In the genomic region with DNA sequence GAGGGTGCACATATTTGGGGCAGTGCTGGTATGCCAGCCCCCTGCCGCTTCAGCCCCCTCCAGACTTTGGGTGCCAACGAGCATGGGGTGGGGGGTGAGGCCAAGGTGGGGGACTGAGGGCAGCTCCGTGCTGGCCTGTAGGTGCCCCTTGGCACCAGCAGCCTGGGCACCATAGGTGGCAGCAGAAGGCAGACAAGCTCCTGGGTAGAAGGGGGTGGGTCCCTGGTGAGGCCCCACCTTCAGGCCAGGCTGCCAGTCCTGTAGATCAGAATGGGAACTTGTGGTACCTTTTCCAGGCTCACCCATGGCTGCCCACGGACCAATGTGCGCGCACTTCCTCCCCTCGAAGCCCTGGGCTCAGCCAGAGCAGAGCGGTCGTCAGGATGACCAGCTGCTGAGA, we compare ENCODE assay signal across 1 cellular context.
TF ChIP-seq lines count a peak whose summit lies in the region.

No MANE protein-coding gene starts in this region.

TF ChIP-seq in H1, 55 proteins besides CTCF, POLR2A, EP300 and RAD21 (continued from another document):
- TF ChIP-seq SRF (IDR thresholded peaks at IDR 0.05; ENCODE audit: low read depth, low read length) (no peak), RXRA (IDR thresholded peaks at IDR 0.05; ENCODE audit: insufficient read depth, low read depth, low read length) (no peak), TEAD4 (IDR thresholded peaks at IDR 0.05; ENCODE audit: low read depth, low read length) (no peak), SP2 (IDR thresholded peaks at IDR 0.05; ENCODE audit: low read length) (no peak), BCL11A (IDR thresholded peaks at IDR 0.05; ENCODE audit: low read depth in 2 of 2, low read length in 2 of 2) (no peak), CHD1 (IDR thresholded peaks at IDR 0.05; ENCODE audit: low read depth, low read length) (no peak), TBP (IDR thresholded peaks at IDR 0.05; ENCODE audit: low read depth, low read length) (no peak)
- TF ChIP-seq, protein P1, sequence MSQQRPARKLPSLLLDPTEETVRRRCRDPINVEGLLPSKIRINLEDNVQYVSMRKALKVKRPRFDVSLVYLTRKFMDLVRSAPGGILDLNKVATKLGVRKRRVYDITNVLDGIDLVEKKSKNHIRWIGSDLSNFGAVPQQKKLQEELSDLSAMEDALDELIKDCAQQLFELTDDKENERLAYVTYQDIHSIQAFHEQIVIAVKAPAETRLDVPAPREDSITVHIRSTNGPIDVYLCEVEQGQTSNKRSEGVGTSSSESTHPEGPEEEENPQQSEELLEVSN (IDR thresholded peaks at IDR 0.05) = no peak
- TF ChIP-seq, protein P2, sequence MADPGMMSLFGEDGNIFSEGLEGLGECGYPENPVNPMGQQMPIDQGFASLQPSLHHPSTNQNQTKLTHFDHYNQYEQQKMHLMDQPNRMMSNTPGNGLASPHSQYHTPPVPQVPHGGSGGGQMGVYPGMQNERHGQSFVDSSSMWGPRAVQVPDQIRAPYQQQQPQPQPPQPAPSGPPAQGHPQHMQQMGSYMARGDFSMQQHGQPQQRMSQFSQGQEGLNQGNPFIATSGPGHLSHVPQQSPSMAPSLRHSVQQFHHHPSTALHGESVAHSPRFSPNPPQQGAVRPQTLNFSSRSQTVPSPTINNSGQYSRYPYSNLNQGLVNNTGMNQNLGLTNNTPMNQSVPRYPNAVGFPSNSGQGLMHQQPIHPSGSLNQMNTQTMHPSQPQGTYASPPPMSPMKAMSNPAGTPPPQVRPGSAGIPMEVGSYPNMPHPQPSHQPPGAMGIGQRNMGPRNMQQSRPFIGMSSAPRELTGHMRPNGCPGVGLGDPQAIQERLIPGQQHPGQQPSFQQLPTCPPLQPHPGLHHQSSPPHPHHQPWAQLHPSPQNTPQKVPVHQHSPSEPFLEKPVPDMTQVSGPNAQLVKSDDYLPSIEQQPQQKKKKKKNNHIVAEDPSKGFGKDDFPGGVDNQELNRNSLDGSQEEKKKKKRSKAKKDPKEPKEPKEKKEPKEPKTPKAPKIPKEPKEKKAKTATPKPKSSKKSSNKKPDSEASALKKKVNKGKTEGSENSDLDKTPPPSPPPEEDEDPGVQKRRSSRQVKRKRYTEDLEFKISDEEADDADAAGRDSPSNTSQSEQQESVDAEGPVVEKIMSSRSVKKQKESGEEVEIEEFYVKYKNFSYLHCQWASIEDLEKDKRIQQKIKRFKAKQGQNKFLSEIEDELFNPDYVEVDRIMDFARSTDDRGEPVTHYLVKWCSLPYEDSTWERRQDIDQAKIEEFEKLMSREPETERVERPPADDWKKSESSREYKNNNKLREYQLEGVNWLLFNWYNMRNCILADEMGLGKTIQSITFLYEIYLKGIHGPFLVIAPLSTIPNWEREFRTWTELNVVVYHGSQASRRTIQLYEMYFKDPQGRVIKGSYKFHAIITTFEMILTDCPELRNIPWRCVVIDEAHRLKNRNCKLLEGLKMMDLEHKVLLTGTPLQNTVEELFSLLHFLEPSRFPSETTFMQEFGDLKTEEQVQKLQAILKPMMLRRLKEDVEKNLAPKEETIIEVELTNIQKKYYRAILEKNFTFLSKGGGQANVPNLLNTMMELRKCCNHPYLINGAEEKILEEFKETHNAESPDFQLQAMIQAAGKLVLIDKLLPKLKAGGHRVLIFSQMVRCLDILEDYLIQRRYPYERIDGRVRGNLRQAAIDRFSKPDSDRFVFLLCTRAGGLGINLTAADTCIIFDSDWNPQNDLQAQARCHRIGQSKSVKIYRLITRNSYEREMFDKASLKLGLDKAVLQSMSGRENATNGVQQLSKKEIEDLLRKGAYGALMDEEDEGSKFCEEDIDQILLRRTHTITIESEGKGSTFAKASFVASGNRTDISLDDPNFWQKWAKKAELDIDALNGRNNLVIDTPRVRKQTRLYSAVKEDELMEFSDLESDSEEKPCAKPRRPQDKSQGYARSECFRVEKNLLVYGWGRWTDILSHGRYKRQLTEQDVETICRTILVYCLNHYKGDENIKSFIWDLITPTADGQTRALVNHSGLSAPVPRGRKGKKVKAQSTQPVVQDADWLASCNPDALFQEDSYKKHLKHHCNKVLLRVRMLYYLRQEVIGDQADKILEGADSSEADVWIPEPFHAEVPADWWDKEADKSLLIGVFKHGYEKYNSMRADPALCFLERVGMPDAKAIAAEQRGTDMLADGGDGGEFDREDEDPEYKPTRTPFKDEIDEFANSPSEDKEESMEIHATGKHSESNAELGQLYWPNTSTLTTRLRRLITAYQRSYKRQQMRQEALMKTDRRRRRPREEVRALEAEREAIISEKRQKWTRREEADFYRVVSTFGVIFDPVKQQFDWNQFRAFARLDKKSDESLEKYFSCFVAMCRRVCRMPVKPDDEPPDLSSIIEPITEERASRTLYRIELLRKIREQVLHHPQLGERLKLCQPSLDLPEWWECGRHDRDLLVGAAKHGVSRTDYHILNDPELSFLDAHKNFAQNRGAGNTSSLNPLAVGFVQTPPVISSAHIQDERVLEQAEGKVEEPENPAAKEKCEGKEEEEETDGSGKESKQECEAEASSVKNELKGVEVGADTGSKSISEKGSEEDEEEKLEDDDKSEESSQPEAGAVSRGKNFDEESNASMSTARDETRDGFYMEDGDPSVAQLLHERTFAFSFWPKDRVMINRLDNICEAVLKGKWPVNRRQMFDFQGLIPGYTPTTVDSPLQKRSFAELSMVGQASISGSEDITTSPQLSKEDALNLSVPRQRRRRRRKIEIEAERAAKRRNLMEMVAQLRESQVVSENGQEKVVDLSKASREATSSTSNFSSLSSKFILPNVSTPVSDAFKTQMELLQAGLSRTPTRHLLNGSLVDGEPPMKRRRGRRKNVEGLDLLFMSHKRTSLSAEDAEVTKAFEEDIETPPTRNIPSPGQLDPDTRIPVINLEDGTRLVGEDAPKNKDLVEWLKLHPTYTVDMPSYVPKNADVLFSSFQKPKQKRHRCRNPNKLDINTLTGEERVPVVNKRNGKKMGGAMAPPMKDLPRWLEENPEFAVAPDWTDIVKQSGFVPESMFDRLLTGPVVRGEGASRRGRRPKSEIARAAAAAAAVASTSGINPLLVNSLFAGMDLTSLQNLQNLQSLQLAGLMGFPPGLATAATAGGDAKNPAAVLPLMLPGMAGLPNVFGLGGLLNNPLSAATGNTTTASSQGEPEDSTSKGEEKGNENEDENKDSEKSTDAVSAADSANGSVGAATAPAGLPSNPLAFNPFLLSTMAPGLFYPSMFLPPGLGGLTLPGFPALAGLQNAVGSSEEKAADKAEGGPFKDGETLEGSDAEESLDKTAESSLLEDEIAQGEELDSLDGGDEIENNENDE (IDR thresholded peaks at IDR 0.05; ENCODE audit: insufficient replicate concordance, low read length) = no peak
- TF ChIP-seq, protein P3, sequence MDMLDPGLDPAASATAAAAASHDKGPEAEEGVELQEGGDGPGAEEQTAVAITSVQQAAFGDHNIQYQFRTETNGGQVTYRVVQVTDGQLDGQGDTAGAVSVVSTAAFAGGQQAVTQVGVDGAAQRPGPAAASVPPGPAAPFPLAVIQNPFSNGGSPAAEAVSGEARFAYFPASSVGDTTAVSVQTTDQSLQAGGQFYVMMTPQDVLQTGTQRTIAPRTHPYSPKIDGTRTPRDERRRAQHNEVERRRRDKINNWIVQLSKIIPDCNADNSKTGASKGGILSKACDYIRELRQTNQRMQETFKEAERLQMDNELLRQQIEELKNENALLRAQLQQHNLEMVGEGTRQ (IDR thresholded peaks at IDR 0.05; ENCODE audit: low read length) = no peak
TF ChIP-seq in H1: peak in this region for 0.
